Comparison of ENCODE assay signal across 1 cellular context in genomic region chr22:17980013-17980510, GRCh38.
TF ChIP-seq lines count a peak whose summit lies in the region.

No MANE protein-coding gene starts in this region.

TF ChIP-seq in WTC11, 78 proteins besides CTCF, POLR2A, EP300 and RAD21 (continued from another document):
- TF ChIP-seq IRF2 (CRISPR knock-in tag; IDR thresholded peaks at IDR 0.05; ENCODE audit: borderline replicate concordance, low read depth) = no peak
TF ChIP-seq in WTC11: peak in this region for 0.
